ENCODE assay signal across 22 cellular contexts in the genomic region with DNA sequence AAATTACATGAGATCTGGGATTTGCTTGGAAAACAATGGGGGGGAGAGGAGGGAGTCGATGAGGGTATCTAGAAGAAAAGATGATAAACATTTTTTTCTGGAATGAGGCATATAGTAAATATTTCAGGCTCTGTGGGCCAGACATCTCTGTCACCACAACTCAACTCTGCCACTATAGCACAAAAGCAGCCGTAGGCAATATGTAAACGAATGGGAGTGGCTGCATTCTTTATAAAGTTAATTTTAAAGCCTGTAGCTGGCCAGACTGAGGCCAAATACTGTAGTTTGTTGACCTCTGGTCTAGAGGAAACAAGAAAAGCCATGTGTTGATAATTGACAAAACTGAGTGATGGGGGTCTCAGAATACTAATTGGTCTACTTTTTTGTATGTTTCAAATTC.
"Had no signal": no experiment of that assay in that cellular context is flagged by ENCODE, and none has a peak within 500 bp of the region (broad histone marks: within the 10 kb centered on the region; RNA-seq: fewer than 3 reads in every experiment).

No MANE protein-coding gene starts in this region.

- FAIRE-seq: keratinocyte, urothelium cell line had no signal

- H3K27me3 ChIP-seq: gastroesophageal sphincter, neutrophil, right atrium auricular region, sigmoid colon, transverse colon had no signal

- H3K27ac ChIP-seq: coronary artery, dorsolateral prefrontal cortex, gastroesophageal sphincter, neutrophil, right atrium auricular region, sigmoid colon, skin epidermis, stomach, thoracic aorta, transverse colon had no signal

- H3K4me3 ChIP-seq: coronary artery, dorsolateral prefrontal cortex, esophagus squamous epithelium, gastroesophageal sphincter, right atrium auricular region, sigmoid colon, skin epidermis, stomach, thoracic aorta, transverse colon had no signal

- ATAC-seq: effector memory CD8-positive, alpha-beta T cell; gastroesophageal sphincter; left lobe of liver; naive thymus-derived CD4-positive, alpha-beta T cell had no signal

- DNase-seq: dorsolateral prefrontal cortex; effector memory CD8-positive, alpha-beta T cell; esophagus squamous epithelium; foreskin fibroblast; immature natural killer cell; mammary epithelial cell; naive thymus-derived CD4-positive, alpha-beta T cell; sigmoid colon; stimulated activated CD4-positive, alpha-beta T cell treated with anti-CD3 and anti-CD28 coated beads, Interleukin-12 subunit alpha, Interleukin-12 subunit beta, amount 100 ng/mL, for 4 hours; stimulated activated naive CD4-positive, alpha-beta T cell; stomach; substantia nigra; transverse colon had no signal

- H3K9me3 ChIP-seq: neutrophil, thoracic aorta, transverse colon had no signal

- H3K36me3 ChIP-seq: esophagus squamous epithelium, gastroesophageal sphincter, neutrophil, right atrium auricular region, sigmoid colon, stomach, thoracic aorta, transverse colon had no signal

- H3K4me1 ChIP-seq: gastroesophageal sphincter, right atrium auricular region, sigmoid colon, stomach, transverse colon had no signal
